In genomic region chr10:11737258-11738032, GRCh38 we compare ENCODE assay signal across 7 cellular contexts. TPM values are rescaled to one million over a fixed set of nuclear protein-coding genes. Genes with fewer than 3 reads are reported as not detected.
DNase-seq lines count a peak whose midpoint lies in the region; TF ChIP-seq lines count a peak whose summit lies in the region.
"Not testable (repeated sequence)": the region's sequence is repeated elsewhere in the genome, so short reads cannot be mapped to it uniquely, and the experiment has no call there.

No MANE protein-coding gene starts in this region.

- H3K27me3 ChIP-seq in GM06990 (replicated peaks; ENCODE audit: control insufficient read depth, insufficient read depth, low read length); left ventricle myocardium inferior (ENCODE audit: low read depth): not testable (repeated sequence)

- peak overlapping the region; percentile 23 for H3K27ac ChIP-seq in left ventricle myocardium inferior (replicated peaks)

- H3K27ac Mint-ChIP-seq in activated CD4-positive, alpha-beta memory T cell treated with anti-CD3 and anti-CD28 coated beads, Interleukin-2, amount 10 ng/mL, durations not matched to agents 7 days and 5 days; dendritic cell treated with granulocyte-macrophage colony-stimulating factor and Interleukin-4, amounts not matched to agents 40 ng/mL and 50 ng/mL, for 4 days: not testable (repeated sequence)
- H3K27ac Mint-ChIP-seq in mesothelial cell of epicardium (peak overlapping the region; percentile 90), progenitor cell of endocrine pancreas (peak overlapping the region; percentile 91)

- H3K9me3 Mint-ChIP-seq in activated CD4-positive, alpha-beta memory T cell treated with anti-CD3 and anti-CD28 coated beads, Interleukin-2, amount 10 ng/mL, durations not matched to agents 7 days and 5 days; dendritic cell treated with granulocyte-macrophage colony-stimulating factor and Interleukin-4, amounts not matched to agents 40 ng/mL and 50 ng/mL, for 4 days; progenitor cell of endocrine pancreas (ENCODE audit: low read depth): not testable (repeated sequence)
- H3K9me3 Mint-ChIP-seq in mesothelial cell of epicardium, result peaks cover 11% of the 10 kb centered on the region

- CTCF ChIA-PET in activated CD4-positive, alpha-beta memory T cell treated with anti-CD3 and anti-CD28 coated beads, Interleukin-2, amount 10 ng/mL, durations not matched to agents 7 days and 5 days (lab: Charles Lee), result not testable (repeated sequence)

- POLR2A ChIA-PET in activated CD4-positive, alpha-beta memory T cell treated with anti-CD3 and anti-CD28 coated beads, Interleukin-2, amount 10 ng/mL, durations not matched to agents 7 days and 5 days (lab: Charles Lee), result not testable (repeated sequence)

- not testable (repeated sequence) for H3K9me3 ChIP-seq in left ventricle myocardium inferior (replicated peaks)

- H3K36me3 ChIP-seq in GM06990 (ENCODE audit: control insufficient read depth, insufficient read depth, low read length); left ventricle myocardium inferior: not testable (repeated sequence)

- not testable (repeated sequence) for TF ChIP-seq CTCF in GM06990 (IDR thresholded peaks at IDR 0.05; ENCODE audit: insufficient read depth, low read length, poor library complexity, severe bottlenecking); left ventricle myocardium inferior (IDR thresholded peaks at IDR 0.05; ENCODE audit: borderline replicate concordance); mesothelial cell of epicardium (IDR thresholded peaks at IDR 0.05; ENCODE audit: unreplicated experiment); progenitor cell of endocrine pancreas (IDR thresholded peaks at IDR 0.05; ENCODE audit: unreplicated experiment)

- intact Hi-C loops in dendritic cell treated with granulocyte-macrophage colony-stimulating factor and Interleukin-4, amounts not matched to agents 40 ng/mL and 50 ng/mL, for 4 days (cut with micrococcal nuclease); left ventricle myocardium inferior (cut with micrococcal nuclease): not testable (repeated sequence)

- H3K27me3 Mint-ChIP-seq in activated CD4-positive, alpha-beta memory T cell treated with anti-CD3 and anti-CD28 coated beads, Interleukin-2, amount 10 ng/mL, durations not matched to agents 7 days and 5 days, result peaks cover 14% of the 10 kb centered on the region
- H3K27me3 Mint-ChIP-seq in dendritic cell treated with granulocyte-macrophage colony-stimulating factor and Interleukin-4, amounts not matched to agents 40 ng/mL and 50 ng/mL, for 4 days, result peaks cover 15% of the 10 kb centered on the region
- H3K27me3 Mint-ChIP-seq in mesothelial cell of epicardium (ENCODE audit: low read depth), result not testable (repeated sequence)
- peaks cover 10% of the 10 kb centered on the region for H3K27me3 Mint-ChIP-seq in progenitor cell of endocrine pancreas

- peak overlapping the region; percentile 63 for H3K4me3 Mint-ChIP-seq in activated CD4-positive, alpha-beta memory T cell treated with anti-CD3 and anti-CD28 coated beads, Interleukin-2, amount 10 ng/mL, durations not matched to agents 7 days and 5 days
- peak overlapping the region; percentile 42 for H3K4me3 Mint-ChIP-seq in dendritic cell treated with granulocyte-macrophage colony-stimulating factor and Interleukin-4, amounts not matched to agents 40 ng/mL and 50 ng/mL, for 4 days
- H3K4me3 Mint-ChIP-seq in mesothelial cell of epicardium (peak overlapping the region; percentile 73), progenitor cell of endocrine pancreas (ENCODE audit: low read depth) (peak overlapping the region; percentile 68)

- H3K4me1 Mint-ChIP-seq in activated CD4-positive, alpha-beta memory T cell treated with anti-CD3 and anti-CD28 coated beads, Interleukin-2, amount 10 ng/mL, durations not matched to agents 7 days and 5 days, result peaks cover 10% of the 10 kb centered on the region
- not testable (repeated sequence) for H3K4me1 Mint-ChIP-seq in dendritic cell treated with granulocyte-macrophage colony-stimulating factor and Interleukin-4, amounts not matched to agents 40 ng/mL and 50 ng/mL, for 4 days (ENCODE audit: low read depth); mesothelial cell of epicardium; progenitor cell of endocrine pancreas (ENCODE audit: low read depth)

- DNase-seq in GM06990 (ENCODE audit: extremely low read depth, insufficient read length); activated CD4-positive, alpha-beta memory T cell treated with anti-CD3 and anti-CD28 coated beads, Interleukin-2, amount 10 ng/mL, durations not matched to agents 7 days and 5 days; left ventricle myocardium inferior; mesothelial cell of epicardium (ENCODE audit: low spot score in 2 of 2, unreplicated experiment in 2 of 2); progenitor cell of endocrine pancreas (ENCODE audit: low spot score, unreplicated experiment): not testable (repeated sequence)
- DNase-seq in NCI-H345 (lab: John Stamatoyannopoulos, UW), result peak; percentile 7

- 0 out of 2 replicates have a peak overlapping the region, but pooled peaks have one; percentile 4 for H3K4me3 ChIP-seq in GM06990 (replicated peaks; ENCODE audit: low read depth, low read length)
- not testable (repeated sequence) for H3K4me3 ChIP-seq in left ventricle myocardium inferior

- H3K4me1 ChIP-seq in left ventricle myocardium inferior, result not testable (repeated sequence)

- not testable (repeated sequence) for H3K36me3 Mint-ChIP-seq in activated CD4-positive, alpha-beta memory T cell treated with anti-CD3 and anti-CD28 coated beads, Interleukin-2, amount 10 ng/mL, durations not matched to agents 7 days and 5 days (ENCODE audit: low read depth); dendritic cell treated with granulocyte-macrophage colony-stimulating factor and Interleukin-4, amounts not matched to agents 40 ng/mL and 50 ng/mL, for 4 days (ENCODE audit: low read depth); mesothelial cell of epicardium; progenitor cell of endocrine pancreas (ENCODE audit: insufficient read depth)

RNA-seq across cellular contexts. Expression of gene ECHDC3, which starts 4.7 kb away (rescaled TPM):
- not detected for total RNA-seq in activated CD4-positive, alpha-beta memory T cell treated with anti-CD3 and anti-CD28 coated beads, Interleukin-2, amount 10 ng/mL, durations not matched to agents 7 days and 5 days
- total RNA-seq in left ventricle myocardium inferior (88.5 TPM), mesothelial cell of epicardium (5.1 to 8.6 TPM (median 5.7 TPM) in 3 replicates), progenitor cell of endocrine pancreas (2.3 and 2.4 TPM in 2 replicates)
